ENCODE assay signal across 16 cellular contexts in genomic region chr14:39768579-39768978, GRCh38.
DNase-seq lines count a peak whose midpoint lies in the region; ATAC-seq and TF ChIP-seq lines count a peak whose summit lies in the region.
"Had no signal": no experiment of that assay in that cellular context is flagged by ENCODE, and none has a peak within 500 bp of the region (broad histone marks: within the 10 kb centered on the region; RNA-seq: fewer than 3 reads in every experiment).

No MANE protein-coding gene starts in this region.

- ATAC-seq in GM18907 (IDR thresholded peaks at IDR 0.05; ENCODE audit: unreplicated experiment), result peak; percentile 91
- peak; percentile 64 for ATAC-seq in HG03139 (IDR thresholded peaks at IDR 0.05; ENCODE audit: unreplicated experiment)
- ATAC-seq in GM19023 (IDR thresholded peaks at IDR 0.05; ENCODE audit: unreplicated experiment), result no peak
- ATAC-seq: activated CD8-positive, alpha-beta T cell treated with anti-CD3 and anti-CD28 coated beads, Interleukin-2, amount 10 ng/mL, durations not matched to agents 7 days and 5 days; left ventricle myocardium superior; psoas muscle had no signal

- DNase-seq in GM12865 (ENCODE audit: low read depth) (peak; percentile 42), SW480 (ENCODE audit: low spot score) (peak; percentile 2), NCI-H2196 (lab: John Stamatoyannopoulos, UW; ENCODE audit: unreplicated experiment) (no peak), occipital lobe (lab: John Stamatoyannopoulos, UW) (no peak), OCI-M2 (lab: John Stamatoyannopoulos, UW; ENCODE audit: unreplicated experiment) (no peak)
- DNase-seq: activated CD8-positive, alpha-beta T cell treated with anti-CD3 and anti-CD28 coated beads, Interleukin-2, amount 10 ng/mL, durations not matched to agents 7 days and 5 days; dorsolateral prefrontal cortex; left ventricle myocardium superior; NCI-H187; psoas muscle; transverse colon had no signal

- TF ChIP-seq CTCF in GM12865 (IDR thresholded peaks at IDR 0.05; ENCODE audit: insufficient read depth, low read depth, low read length, missing control alignments), result no peak

- H3K4me3 ChIP-seq in GM12865 (ENCODE audit: low read depth, low read length), result no peak overlapping the region
- H3K4me3 ChIP-seq: dorsolateral prefrontal cortex, HAP-1, psoas muscle, SJSA1, transverse colon had no signal

Comparison
In these comparisons a context has a peak if more than half of its experiments do, and no peak if none do; other contexts are left out.
1. DNase-seq: peak in GM12865 (single experiment) and SW480 (single experiment); none in NCI-H2196 (single experiment), occipital lobe (single experiment) and OCI-M2 (single experiment).